15 cellular contexts compared by ENCODE assay signal in genomic region chr3:100007313-100007712, GRCh38.
A peak's percentile ranks its signal among the peaks of the same experiment; 100 is the strongest.
DNase-seq lines count a peak whose midpoint lies in the region; ATAC-seq and TF ChIP-seq lines count a peak whose summit lies in the region.
"Had no signal": no experiment of that assay in that cellular context is flagged by ENCODE, and none has a peak within 500 bp of the region (broad histone marks: within the 10 kb centered on the region; RNA-seq: fewer than 3 reads in every experiment).

No MANE protein-coding gene starts in this region.

- H4K5ac ChIP-seq in IMR-90 (ENCODE audit: low read depth, low read length): no peak overlapping the region; the same call in 1 of the 2 replicates

- no peak overlapping the region for H3K23ac ChIP-seq in IMR-90 (ENCODE audit: low read depth, low read length)

- H3K14ac ChIP-seq in IMR-90 (replicated peaks; ENCODE audit: low read depth, low read length): no peak overlapping the region

- TF ChIP-seq RAD21 in IMR-90 (IDR thresholded peaks at IDR 0.05; ENCODE audit: low read length): no peak

- no peak overlapping the region for H3K56ac ChIP-seq in IMR-90 (ENCODE audit: extremely low read depth, insufficient read depth, low read length)

- no peak overlapping the region for H3K27ac ChIP-seq in IMR-90 (ENCODE audit: insufficient read depth, low read length)
- peak overlapping the region; percentile 29 for H3K27ac ChIP-seq in Panc1 (ENCODE audit: low read length)
- H3K27ac ChIP-seq in lower lobe of right lung: peak overlapping the region; percentile 10
- peak overlapping the region in 3 of 4 donors; percentile 43 to 53 (median 48) for H3K27ac ChIP-seq in gastrocnemius medialis
- H3K27ac ChIP-seq in transverse colon: no peak overlapping the region

- no peak overlapping the region for H3K9ac ChIP-seq in IMR-90 (ENCODE audit: low read depth, low read length)

- peak overlapping the region; percentile 36; the same call in 1 of the 2 replicates for H2BK20ac ChIP-seq in IMR-90 (ENCODE audit: low read depth, low read length)

- no peak overlapping the region for H2BK5ac ChIP-seq in IMR-90 (ENCODE audit: low read depth, low read length, poor library complexity, severe bottlenecking)

- CTCF ChIA-PET in IMR-90 (lab: Yijun Ruan, JAX): interaction anchor here (0.6 to 2.0 kb wide), 7 partner anchors 9 to 172 kb away, joined by 3 to 5 read pairs (median 4); no protein-coding TSS in a partner anchor
- CTCF ChIA-PET in Panc1 (lab: Charles Lee): no interaction called here

- peaks cover 11% of the 10 kb centered on the region for H3K4me1 ChIP-seq in IMR-90 (ENCODE audit: control insufficient read depth, insufficient read depth, low read length)
- H3K4me1 ChIP-seq in Panc1 (ENCODE audit: control insufficient read depth, insufficient read depth, low read length): peaks cover 23% of the 10 kb centered on the region
- H3K4me1 ChIP-seq in lower lobe of right lung: peaks cover 24% of the 10 kb centered on the region
- H3K4me1 ChIP-seq in gastrocnemius medialis: peaks cover 60 to 65% of the 10 kb centered on the region in 2 donors
- peaks cover 9 to 67% (median 31%) of the 10 kb centered on the region in 4 donors for H3K4me1 ChIP-seq in transverse colon

- H3K18ac ChIP-seq in IMR-90 (ENCODE audit: low read depth, low read length): peak overlapping the region; percentile 61; the same call in 1 of the 2 replicates

- H2AK9ac ChIP-seq in IMR-90 (replicated peaks; ENCODE audit: low read depth, low read length, poor library complexity): no peak overlapping the region

- POLR2A ChIA-PET in IMR-90 (lab: Charles Lee; ENCODE audit: unreplicated experiment) (interaction anchor here (0.8 to 1.2 kb wide), 2 partner anchors 131 to 157 kb away, joined by 3 to 6 read pairs; no protein-coding TSS in a partner anchor), Panc1 (lab: Charles Lee) (no interaction called here)

- H3K36me3 ChIP-seq in IMR-90 (ENCODE audit: control insufficient read depth, insufficient read depth, low read length) (no peaks in the 10 kb centered on the region), Panc1 (ENCODE audit: control insufficient read depth, insufficient read depth, low read length) (no peaks in the 10 kb centered on the region), lower lobe of right lung (no peaks in the 10 kb centered on the region), gastrocnemius medialis (no peaks in the 10 kb centered on the region), transverse colon (no peaks in the 10 kb centered on the region)
- H3K36me3 ChIP-seq: BE2C had no signal

- no peak for ATAC-seq in IMR-90 (ENCODE audit: low read depth)
- no peak for ATAC-seq in Panc1
- ATAC-seq in lower lobe of right lung: no peak
- no peak for ATAC-seq in gastrocnemius medialis

- TF ChIP-seq CTCF in IMR-90 (conservative IDR thresholded peaks at IDR 0.05; ENCODE audit: low read depth, low read length): no peak
- TF ChIP-seq CTCF in Panc1 (IDR thresholded peaks at IDR 0.05): no peak
- no peak for TF ChIP-seq CTCF in lower lobe of right lung (IDR thresholded peaks at IDR 0.05)
- no peak for TF ChIP-seq CTCF in gastrocnemius medialis (IDR thresholded peaks at IDR 0.05 in 4 of 5, conservative IDR thresholded peaks at IDR 0.05 in 1 of 5)
- no peak for TF ChIP-seq CTCF in transverse colon (IDR thresholded peaks at IDR 0.05)

- H3K79me1 ChIP-seq in IMR-90 (ENCODE audit: low read depth in 1 of 2, low read length in 2 of 2): peaks cover 3 to 7% of the 10 kb centered on the region in 2 experiments; a peak in 1 of 4 replicates

- H2AFZ ChIP-seq in IMR-90 (replicated peaks; ENCODE audit: low read length, poor library complexity): no peak overlapping the region

- WGBS in IMR-90 (ENCODE audit: extremely low coverage in 2 of 2, insufficient read length in 1 of 2), 2 experiments: no CpG with 5 or more reads among the region's 3 CpGs
- WGBS in transverse colon (ENCODE audit: low coverage in 1 of 2), 2 donors: 93 to 96% methylated on average over 3 of the region's 3 CpGs

- peak overlapping the region; percentile 29; the same call in 1 of the 2 replicates for H2BK120ac ChIP-seq in IMR-90 (ENCODE audit: low read depth, low read length)

- H3K27me3 ChIP-seq in IMR-90 (ENCODE audit: control insufficient read depth, insufficient read depth, low read length) (no peaks in the 10 kb centered on the region), Panc1 (ENCODE audit: control insufficient read depth, insufficient read depth, low read length) (no peaks in the 10 kb centered on the region), lower lobe of right lung (ENCODE audit: low read depth) (no peaks in the 10 kb centered on the region), gastrocnemius medialis (no peaks in the 10 kb centered on the region), transverse colon (no peaks in the 10 kb centered on the region)
- H3K27me3 ChIP-seq: BE2C had no signal

- BruUV-seq in IMR-90 (replicated peaks; lab: Mats Ljungman, UMichigan) (no TSS peak), Panc1 (replicated peaks; lab: Mats Ljungman, UMichigan) (no TSS peak)

- in situ Hi-C loops in IMR-90 (cut with MboI; ENCODE audit: low sequenced_read_pairs) (no loop called here), Panc1 (cut with HindIII; ENCODE audit: low pct_unique_long_range_greater_than_20kb, low sequenced_read_pairs) (no loop called here), gastrocnemius medialis (cut with MboI; ENCODE audit: low sequenced_read_pairs in 4 of 4) (no loop called here), transverse colon (cut with MboI; ENCODE audit: low pct_ligation_motif_present in 1 of 4, low pct_unique_long_range_greater_than_20kb in 1 of 4, low sequenced_read_pairs in 3 of 4) (no loop called here)

- H4K20me1 ChIP-seq in IMR-90 (ENCODE audit: insufficient read depth, low read length): no peaks in the 10 kb centered on the region

- dilution Hi-C loops in IMR-90 (cut with HindIII; ENCODE audit: low sequenced_read_pairs, unreplicated experiment): no loop called here

- intact Hi-C loops in IMR-90 (cut with micrococcal nuclease) (loop anchor here (2.0 kb wide), 1 partner anchor 135 kb away; no protein-coding TSS in a partner anchor), Panc1 (cut with micrococcal nuclease; ENCODE audit: unreplicated experiment) (no loop called here), lower lobe of right lung (cut with DNase I) (no loop called here), gastrocnemius medialis (cut with DNase I; ENCODE audit: low total_unique reads) (loop anchor here (5.0 kb wide), 1 partner anchor 130 kb away; no protein-coding TSS in a partner anchor), transverse colon (cut with DNase I; ENCODE audit: low total_unique reads) (no loop called here)

- H3K4ac ChIP-seq in IMR-90 (ENCODE audit: low read depth, low read length): no peak overlapping the region

- H3K4me2 ChIP-seq in IMR-90 (ENCODE audit: low read depth, low read length): no peak overlapping the region

- H3K9me3 ChIP-seq in IMR-90 (ENCODE audit: control insufficient read depth, insufficient read depth, low read length) (no peaks in the 10 kb centered on the region), Panc1 (ENCODE audit: control insufficient read depth, insufficient read depth, low read depth, low read length) (no peaks in the 10 kb centered on the region), lower lobe of right lung (no peaks in the 10 kb centered on the region), gastrocnemius medialis (no peaks in the 10 kb centered on the region), transverse colon (no peaks in the 10 kb centered on the region)
- H3K9me3 ChIP-seq: BE2C had no signal

- no peak overlapping the region for H3K4me3 ChIP-seq in IMR-90 (ENCODE audit: insufficient read depth, low read depth, low read length)
- no peak overlapping the region for H3K4me3 ChIP-seq in Panc1 (ENCODE audit: low read depth in 2 of 2, low read length in 2 of 2)
- H3K4me3 ChIP-seq in lower lobe of right lung: no peak overlapping the region
- H3K4me3 ChIP-seq in gastrocnemius medialis: no peak overlapping the region
- H3K4me3 ChIP-seq in transverse colon: no peak overlapping the region

- TF ChIP-seq EP300 in transverse colon (IDR thresholded peaks at IDR 0.05; ENCODE audit: low read depth): no peak

- no peak for TF ChIP-seq POLR2A in IMR-90 (IDR thresholded peaks at IDR 0.05; ENCODE audit: low read depth, low read length)
- no peak for TF ChIP-seq POLR2A in gastrocnemius medialis (IDR thresholded peaks at IDR 0.05)
- TF ChIP-seq POLR2A in transverse colon (IDR thresholded peaks at IDR 0.05): no peak

- H4K91ac ChIP-seq in IMR-90 (ENCODE audit: insufficient read depth, low read depth, low read length): no peak overlapping the region

- no peak overlapping the region for H4K8ac ChIP-seq in IMR-90 (ENCODE audit: low read depth in 2 of 2, low read length in 2 of 2)

- no peak for DNase-seq in IMR-90
- DNase-seq in Panc1 (ENCODE audit: low read depth, low spot score): no peak
- DNase-seq in lower lobe of right lung: no peak
- no peak for DNase-seq in gastrocnemius medialis
- no peak for DNase-seq in NCI-H345 treated with DMSO at 0.1 percent for 48 hours (lab: John Stamatoyannopoulos, UW; ENCODE audit: unreplicated experiment)
- DNase-seq in DMS114 treated with DMSO at 0.1 percent for 48 hours (lab: John Stamatoyannopoulos, UW; ENCODE audit: unreplicated experiment): no peak
- no peak for DNase-seq in transverse colon
- DNase-seq: BE2C; Calu3; CD4-positive, alpha-beta memory T cell; KG1; NCI-H1436; NCI-H2029; NCI-H2171 treated with DMSO at 0.1 percent for 48 hours; NCI-H748 treated with DMSO at 0.1 percent for 48 hours had no signal

- H2BK15ac ChIP-seq in IMR-90 (ENCODE audit: low read depth, low read length): no peak overlapping the region

- 0 out of 2 replicates have a peak overlapping the region, but pooled peaks have one; percentile 5 for H2AK5ac ChIP-seq in IMR-90 (ENCODE audit: low read depth, low read length)

- peaks cover 8% of the 10 kb centered on the region; the same call in 1 of the 2 replicates for H3K9me1 ChIP-seq in IMR-90 (ENCODE audit: insufficient read depth, low read length)

TF ChIP-seq in IMR-90, 13 proteins besides CTCF, POLR2A, EP300 and RAD21:
- TF ChIP-seq MAFK (IDR thresholded peaks at IDR 0.05; ENCODE audit: low read depth, low read length): peak; percentile 38
- TF ChIP-seq CHD1 (IDR thresholded peaks at IDR 0.05; ENCODE audit: low read depth, low read length): no peak
TF ChIP-seq in IMR-90: peak in this region for 1.

Comparison
In these comparisons a context has a peak if more than half of its experiments do, and no peak if none do; other contexts are left out.
1. H3K27ac ChIP-seq: peak in Panc1 (single experiment), lower lobe of right lung (single experiment) and gastrocnemius medialis (3 of 4); none in IMR-90 (single experiment) and transverse colon (0 of 4).
2. intact Hi-C loops: an anchor here in IMR-90 (2.0 kb wide) and gastrocnemius medialis (5.0 kb wide); none called in Panc1, lower lobe of right lung and transverse colon.